1 cellular context compared by ENCODE assay signal in the genomic region with DNA sequence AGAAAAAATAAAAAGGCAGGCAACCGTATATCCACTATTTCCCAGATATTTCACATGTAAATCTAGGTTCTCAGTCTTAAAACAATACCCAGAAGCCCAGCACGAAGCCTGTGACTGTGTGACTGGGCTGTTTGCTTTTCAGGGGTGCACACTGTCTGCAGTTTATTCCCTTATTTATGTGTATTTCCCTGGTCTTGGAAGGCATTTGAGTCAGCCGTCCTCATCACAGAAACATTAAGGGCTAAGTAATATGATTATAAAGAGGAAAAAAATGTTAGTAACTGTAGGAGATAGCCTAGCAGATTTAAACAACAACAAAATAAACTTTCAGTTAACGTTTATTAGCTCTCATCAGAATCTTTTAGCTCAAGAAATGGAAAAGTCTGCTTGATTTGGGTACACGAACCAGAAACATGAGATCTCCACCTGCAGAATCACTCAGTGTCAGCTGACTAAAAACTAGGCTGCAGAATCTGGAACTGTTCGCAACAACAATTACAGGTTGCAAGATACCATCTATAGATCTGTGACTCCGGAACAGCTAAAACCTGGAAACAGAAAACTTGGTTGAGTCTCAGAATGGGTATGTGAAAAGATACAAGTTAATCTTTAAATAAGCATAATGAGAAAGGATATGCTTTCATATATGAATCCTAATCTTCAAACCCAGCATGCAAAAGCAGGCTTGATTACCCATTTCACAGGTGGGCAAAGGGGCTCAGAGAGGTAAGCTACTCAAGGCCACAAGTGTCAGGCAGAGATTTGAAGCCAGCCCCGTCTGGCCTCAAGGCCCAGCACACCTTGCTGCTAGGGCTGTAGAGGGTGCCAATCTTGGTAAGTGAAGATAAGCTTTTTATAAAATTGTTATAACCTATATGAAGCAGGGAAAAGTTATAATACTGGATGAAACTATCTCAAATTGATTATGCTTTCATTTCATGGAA.
TF ChIP-seq lines count a peak whose summit lies in the region.

No MANE protein-coding gene starts in this region.

TF ChIP-seq in IMR-90, 13 proteins besides CTCF, POLR2A, EP300 and RAD21 (continued from another document):
- TF ChIP-seq ELK1 (IDR thresholded peaks at IDR 0.05; ENCODE audit: borderline replicate concordance, low read depth, low read length), result no peak
- no peak for TF ChIP-seq BHLHE40 (IDR thresholded peaks at IDR 0.05; ENCODE audit: low read depth, low read length)
- no peak for TF ChIP-seq USF2 (IDR thresholded peaks at IDR 0.05; ENCODE audit: low read depth, low read length)
- no peak for TF ChIP-seq NFE2L2 (IDR thresholded peaks at IDR 0.05; ENCODE audit: low read depth, low read length)
- TF ChIP-seq CHD1 (IDR thresholded peaks at IDR 0.05; ENCODE audit: low read depth, low read length), result no peak
- TF ChIP-seq CEBPB (IDR thresholded peaks at IDR 0.05; ENCODE audit: low read depth, low read length), result no peak
